29 cellular contexts compared by ENCODE assay signal in the genomic region with DNA sequence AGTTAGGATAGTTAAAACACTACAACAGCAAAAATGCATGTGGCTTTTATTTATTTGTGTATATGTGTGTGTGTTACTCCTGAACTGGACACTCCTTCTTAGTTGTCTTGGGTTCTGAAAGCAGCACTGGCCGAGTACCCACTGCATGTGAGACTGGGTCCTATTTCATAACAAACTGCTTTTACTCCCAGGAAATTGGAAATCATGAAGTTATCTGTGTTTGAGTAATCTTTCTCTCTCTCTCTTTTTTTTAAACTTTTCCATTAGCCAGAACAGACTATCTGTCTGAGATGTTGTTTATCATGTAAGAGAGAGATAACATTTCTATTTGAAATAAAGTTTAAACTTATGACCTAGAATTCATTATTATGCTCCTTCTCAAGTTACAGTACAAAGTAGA.
"Had no signal": no experiment of that assay in that cellular context is flagged by ENCODE, and none has a peak within 500 bp of the region (broad histone marks: within the 10 kb centered on the region; RNA-seq: fewer than 3 reads in every experiment).

No MANE protein-coding gene starts in this region.

- H3K4me3 Mint-ChIP-seq: activated CD4-positive, alpha-beta memory T cell treated with anti-CD3 and anti-CD28 coated beads for 36 hours; activated CD4-positive, alpha-beta T cell treated with anti-CD3 and anti-CD28 coated beads, Interleukin-2, amount 10 ng/mL, durations not matched to agents 7 days and 5 days; activated naive CD4-positive, alpha-beta T cell treated with anti-CD3 and anti-CD28 coated beads for 36 hours; activated naive CD8-positive, alpha-beta T cell; activated T-helper 17 cell treated with anti-CD3 and anti-CD28 coated beads, Interleukin-2, amount 50 U/mL, for 72 hours; T-helper 17 cell had no signal

- H3K27ac Mint-ChIP-seq: activated CD4-positive, alpha-beta memory T cell treated with anti-CD3 and anti-CD28 coated beads for 36 hours; activated CD4-positive, alpha-beta T cell treated with anti-CD3 and anti-CD28 coated beads, Interleukin-2, amount 10 ng/mL, durations not matched to agents 7 days and 5 days; activated naive CD4-positive, alpha-beta T cell treated with anti-CD3 and anti-CD28 coated beads for 36 hours; activated naive CD8-positive, alpha-beta T cell; activated T-helper 17 cell treated with anti-CD3 and anti-CD28 coated beads, Interleukin-2, amount 50 U/mL, for 72 hours; T-helper 17 cell had no signal

- DNase-seq: activated CD4-positive, alpha-beta memory T cell treated with anti-CD3 and anti-CD28 coated beads for 36 hours; activated CD4-positive, alpha-beta T cell treated with anti-CD3 and anti-CD28 coated beads, Interleukin-2, amount 10 ng/mL, durations not matched to agents 7 days and 5 days; activated CD4-positive, CD25-positive, alpha-beta regulatory T cell; activated CD8-positive, alpha-beta memory T cell treated with anti-CD3 and anti-CD28 coated beads for 24 hours; activated gamma-delta T cell; activated naive CD4-positive, alpha-beta T cell treated with anti-CD3 and anti-CD28 coated beads for 36 hours; activated T-cell treated with anti-CD3 and anti-CD28 coated beads for 4 hours; activated T-cell treated with anti-CD3 and anti-CD28 coated beads, Interleukin-2, amount 50 U/mL, for 48 hours; brain microvascular endothelial cell; NCI-H1092; NCI-H1417; NCI-H1694; NCI-H2029; NCI-H2107; NCI-H2171 treated with DMSO at 0.1 percent for 48 hours; NCI-H226; NCI-H510A; NCI-H526 treated with DMSO at 0.1 percent for 48 hours; NK-92 treated with Interleukin-12 subunit alpha and Interleukin-12 subunit beta, amount 100 ng/mL, for 24 hours; Peyer's patch; Right ventricle myocardium superior; SJCRH30; T-helper 17 cell; T1000 had no signal

- H3K4me3 ChIP-seq: Peyer's patch, SJCRH30 had no signal

- H3K4me1 Mint-ChIP-seq: activated CD4-positive, alpha-beta T cell treated with anti-CD3 and anti-CD28 coated beads, Interleukin-2, amount 10 ng/mL, durations not matched to agents 7 days and 5 days; activated T-helper 17 cell treated with anti-CD3 and anti-CD28 coated beads, Interleukin-2, amount 50 U/mL, for 72 hours; T-helper 17 cell had no signal

- H3K36me3 Mint-ChIP-seq: activated CD4-positive, alpha-beta memory T cell treated with anti-CD3 and anti-CD28 coated beads for 36 hours; activated naive CD8-positive, alpha-beta T cell had no signal

- H3K9me3 Mint-ChIP-seq: activated CD4-positive, alpha-beta memory T cell treated with anti-CD3 and anti-CD28 coated beads for 36 hours; activated CD4-positive, alpha-beta T cell treated with anti-CD3 and anti-CD28 coated beads, Interleukin-2, amount 10 ng/mL, durations not matched to agents 7 days and 5 days; activated naive CD4-positive, alpha-beta T cell treated with anti-CD3 and anti-CD28 coated beads for 36 hours; activated T-helper 17 cell treated with anti-CD3 and anti-CD28 coated beads, Interleukin-2, amount 50 U/mL, for 72 hours had no signal

- H3K27ac ChIP-seq: brain microvascular endothelial cell, KMS-11, Peyer's patch, RWPE1, SJCRH30, VCaP had no signal

- H3K9me3 ChIP-seq: Peyer's patch, SJCRH30 had no signal

- H3K9ac ChIP-seq: KMS-11 had no signal

- H3K4me2 ChIP-seq: KMS-11 had no signal

- H3K36me3 ChIP-seq: brain microvascular endothelial cell, Peyer's patch, SJCRH30 had no signal

- H3K27me3 ChIP-seq: brain microvascular endothelial cell, Peyer's patch, SJCRH30 had no signal

- H3K4me1 ChIP-seq: Peyer's patch, SJCRH30 had no signal
